In the genomic region with DNA sequence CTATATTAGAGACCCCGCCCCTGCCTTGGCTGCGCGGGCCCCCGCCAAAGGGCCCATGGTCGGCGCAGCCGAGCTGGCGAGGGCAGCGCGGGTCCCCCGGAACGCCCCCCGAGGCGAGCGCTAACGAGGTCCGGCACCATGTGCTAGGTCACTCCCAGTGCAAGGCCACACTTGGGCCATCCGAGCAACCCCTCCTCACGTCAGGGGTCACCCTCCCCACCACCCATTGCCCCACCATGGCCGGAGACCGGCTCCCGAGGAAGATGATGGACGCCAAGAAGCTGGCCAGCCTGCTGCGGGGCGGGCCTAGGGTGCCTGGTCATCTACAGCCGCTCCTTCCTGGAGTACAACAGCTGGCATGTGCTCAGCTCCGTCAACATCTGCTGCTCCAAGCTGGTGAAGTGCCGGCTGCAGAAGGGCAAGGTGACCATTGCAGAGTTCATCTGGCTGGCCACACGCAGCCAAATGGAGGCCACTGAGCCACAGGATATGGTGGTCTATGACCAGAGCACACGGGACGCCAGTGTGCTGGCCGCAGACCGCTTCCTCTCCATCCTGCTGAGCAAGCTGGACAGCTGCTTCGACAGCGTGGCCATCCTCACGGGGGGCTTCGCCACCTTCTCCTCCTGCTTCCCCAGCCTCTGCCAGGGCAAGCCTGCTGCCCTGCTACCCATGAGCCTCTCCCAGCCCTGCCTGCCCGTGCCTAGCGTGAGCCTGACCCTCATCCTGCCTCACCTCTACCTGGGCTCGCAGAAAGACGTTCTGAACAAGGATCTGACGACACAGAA, we compare ENCODE assay signal across 1 cellular context.
TF ChIP-seq lines count a peak whose summit lies in the region.

No MANE protein-coding gene starts in this region.

TF ChIP-seq in endothelial cell of umbilical vein, 7 proteins besides CTCF, POLR2A, EP300 and RAD21:
- TF ChIP-seq FOS (IDR thresholded peaks at IDR 0.05; ENCODE audit: borderline replicate concordance, insufficient read depth, low read length) (no peak), MYC (IDR thresholded peaks at IDR 0.05; ENCODE audit: low read depth, low read length) (no peak), JUN (IDR thresholded peaks at IDR 0.05; ENCODE audit: borderline replicate concordance, insufficient read depth, insufficient read length, low read depth) (no peak), EZH2 (IDR thresholded peaks at IDR 0.05; ENCODE audit: borderline replicate concordance, low read depth, low read length, severe bottlenecking) (no peak), GATA2 (IDR thresholded peaks at IDR 0.05; ENCODE audit: insufficient read depth, insufficient read length, low read depth, low read length) (no peak), POLR2AphosphoS5 (IDR thresholded peaks at IDR 0.05; ENCODE audit: insufficient read depth, low read depth, low read length) (no peak)
- TF ChIP-seq, protein P1, sequence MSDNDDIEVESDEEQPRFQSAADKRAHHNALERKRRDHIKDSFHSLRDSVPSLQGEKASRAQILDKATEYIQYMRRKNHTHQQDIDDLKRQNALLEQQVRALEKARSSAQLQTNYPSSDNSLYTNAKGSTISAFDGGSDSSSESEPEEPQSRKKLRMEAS (IDR thresholded peaks at IDR 0.05; ENCODE audit: insufficient read depth, insufficient read length), result no peak
